In the genomic region with DNA sequence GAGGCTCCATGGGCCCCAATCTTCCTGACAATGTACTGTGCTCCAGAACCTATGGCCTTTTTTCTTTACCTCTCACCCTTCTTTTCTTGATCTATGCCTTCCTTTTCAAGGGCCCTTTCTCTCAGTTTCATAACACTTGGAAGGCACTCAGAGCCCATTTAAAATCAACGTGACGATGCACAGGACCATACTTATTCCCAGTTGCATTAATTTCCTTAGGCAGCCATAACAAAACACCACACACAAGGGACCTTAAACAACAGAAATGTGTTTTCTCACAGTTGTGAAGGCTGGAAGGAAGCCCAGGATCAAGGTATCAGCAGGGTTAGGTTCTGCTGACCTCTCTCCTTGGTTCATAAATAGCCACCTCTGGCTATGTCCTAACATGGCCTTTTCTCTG, we compare ENCODE assay signal across 23 cellular contexts.
"Had no signal": no experiment of that assay in that cellular context is flagged by ENCODE, and none has a peak within 500 bp of the region (broad histone marks: within the 10 kb centered on the region; RNA-seq: fewer than 3 reads in every experiment).

No MANE protein-coding gene starts in this region.

- H3K27me3 ChIP-seq: SJCRH30 had no signal

- H3K4me3 ChIP-seq: SJCRH30 had no signal

- DNase-seq: KBM-7, MV-4-11, NCI-H1048, NCI-H1105, NCI-H1417, NCI-H1436 treated with DMSO at 0.1 percent for 48 hours, NCI-H1694, NCI-H187 treated with DMSO at 0.1 percent for 48 hours, NCI-H2029 treated with DMSO at 0.1 percent for 48 hours, NCI-H2171, NCI-H226, NCI-H446, NCI-H510A, NCI-H524 treated with DMSO at 0.1 percent for 48 hours, NCI-H69, NCI-H774, PC-3, SHP77 treated with DMSO at 0.1 percent for 48 hours, SJCRH30 had no signal

- H3K27ac ChIP-seq: HL-60, RWPE1, SJCRH30 had no signal

- H3K9me3 ChIP-seq: SJCRH30 had no signal

- H3K36me3 ChIP-seq: SJCRH30 had no signal

- ATAC-seq: Panc1, PC-3, SK-N-SH treated with all-trans-retinoic acid at 6 μM for 48 hours had no signal
